ENCODE assay signal across 21 cellular contexts in genomic region chr4:150336676-150337412, GRCh38.
"Had no signal": no experiment of that assay in that cellular context is flagged by ENCODE, and none has a peak within 500 bp of the region (broad histone marks: within the 10 kb centered on the region; RNA-seq: fewer than 3 reads in every experiment).

No MANE protein-coding gene starts in this region.

- H3K27me3 Mint-ChIP-seq: activated naive CD4-positive, alpha-beta T cell treated with anti-CD3 and anti-CD28 coated beads, Interleukin-2, amount 50 U/mL, for 24 hours; memory B cell; stimulated activated naive B cell treated with anti-CD40 and anti-IgM and Interleukin-4, amounts not matched to agents 10 μg/mL and 1 μg/mL and 100 μg/mL, for 72 hours had no signal

- H3K9ac ChIP-seq: parathyroid adenoma had no signal

- H3K27ac Mint-ChIP-seq: activated naive CD4-positive, alpha-beta T cell treated with anti-CD3 and anti-CD28 coated beads, Interleukin-2, amount 50 U/mL, for 24 hours; memory B cell; natural killer cell; stimulated activated naive B cell treated with anti-CD40 and anti-IgM and Interleukin-4, amounts not matched to agents 10 μg/mL and 1 μg/mL and 100 μg/mL, for 72 hours had no signal

- H3K4me1 ChIP-seq: left lung, parathyroid adenoma, upper lobe of right lung had no signal

- H3K36me3 Mint-ChIP-seq: natural killer cell had no signal

- H2AFZ ChIP-seq: parathyroid adenoma had no signal

- H3K4me3 ChIP-seq: gastroesophageal sphincter, heart right ventricle, left lung, thoracic aorta, upper lobe of right lung had no signal

- ATAC-seq: esophagus mucosa; left lung; natural killer cell; stimulated activated naive B cell treated with anti-CD40 and anti-IgM and Interleukin-4, amounts not matched to agents 10 μg/mL and 1 μg/mL and 100 μg/mL, for 72 hours; upper lobe of right lung had no signal

- H3K79me2 ChIP-seq: parathyroid adenoma had no signal

- DNase-seq: activated CD4-positive, alpha-beta T cell treated with anti-CD3 and anti-CD28 coated beads, Interleukin-2, amount 50 U/mL, for 1 hour; activated CD8-positive, alpha-beta memory T cell treated with anti-CD3 and anti-CD28 coated beads for 24 hours; activated CD8-positive, alpha-beta memory T cell treated with anti-CD3 and anti-CD28 coated beads, Interleukin-2, amount 50 U/mL, for 48 hours; activated effector memory CD4-positive, alpha-beta T cell treated with Interleukin-2 at 50 U/mL for 16 hours; activated T-cell treated with anti-CD3 and anti-CD28 coated beads, Interleukin-2, amount 50 U/mL, for 48 hours; cerebellar nuclear complex; effector CD4-positive, alpha-beta T cell; heart right ventricle; left lung; natural killer cell; stimulated activated naive B cell treated with anti-CD40 and anti-IgM and Interleukin-4, amounts not matched to agents 10 μg/mL and 1 μg/mL and 100 μg/mL, for 72 hours; T-helper 1 cell; T1000; upper lobe of right lung had no signal

- H3K27ac ChIP-seq: gastroesophageal sphincter, heart right ventricle, left lung, parathyroid adenoma, thoracic aorta, upper lobe of right lung had no signal

- H3K9me3 ChIP-seq: gastroesophageal sphincter, heart right ventricle, left lung, thoracic aorta, upper lobe of right lung had no signal

- H3K27me3 ChIP-seq: gastroesophageal sphincter, heart right ventricle, left lung, upper lobe of right lung had no signal

- H3K9me3 Mint-ChIP-seq: activated naive CD4-positive, alpha-beta T cell treated with anti-CD3 and anti-CD28 coated beads, Interleukin-2, amount 50 U/mL, for 24 hours; natural killer cell had no signal

- H3K4me3 Mint-ChIP-seq: activated naive CD4-positive, alpha-beta T cell treated with anti-CD3 and anti-CD28 coated beads, Interleukin-2, amount 50 U/mL, for 24 hours; memory B cell; natural killer cell; stimulated activated naive B cell treated with anti-CD40 and anti-IgM and Interleukin-4, amounts not matched to agents 10 μg/mL and 1 μg/mL and 100 μg/mL, for 72 hours had no signal

- H3K4me1 Mint-ChIP-seq: activated naive CD4-positive, alpha-beta T cell treated with anti-CD3 and anti-CD28 coated beads, Interleukin-2, amount 50 U/mL, for 24 hours; memory B cell; natural killer cell had no signal

- H3K36me3 ChIP-seq: gastroesophageal sphincter, heart right ventricle, left lung, thoracic aorta, upper lobe of right lung had no signal

- FAIRE-seq: bronchial epithelial cell had no signal
